In genomic region chr3:186965141-186965879, GRCh38 we compare ENCODE assay signal across 8 cellular contexts. TPM values are rescaled to one million over a fixed set of nuclear protein-coding genes. Genes with fewer than 3 reads are reported as not detected.
DNase-seq lines count a peak whose midpoint lies in the region; ATAC-seq, FAIRE-seq and TF ChIP-seq lines count a peak whose summit lies in the region.
"Had no signal": no experiment of that assay in that cellular context is flagged by ENCODE, and none has a peak within 500 bp of the region (broad histone marks: within the 10 kb centered on the region; RNA-seq: fewer than 3 reads in every experiment).

No MANE protein-coding gene starts in this region.

- intact Hi-C loops in aorta (cut with DNase I): no loop called here

- no peak overlapping the region; a peak in 1 of 7 replicates for H3K9ac ChIP-seq in H1 (replicated peaks in 1 of 4; ENCODE audit: extremely low read depth in 1 of 4, low read depth in 3 of 4, low read length in 3 of 4)

- 49% methylated on average over 10 of the region's 10 CpGs; no CpG with 5 or more reads in 1 of the 2 experiments for WGBS in H1 (ENCODE audit: extremely low coverage in 1 of 2, insufficient coverage in 1 of 2, insufficient read length in 1 of 2, insufficient replicate concordance in 2 of 2, low coverage in 1 of 2, low lambda C conversion rate in 2 of 2, missing lambda C conversion rate in 1 of 2), 2 experiments
- whole genome bisulfite sequencing in aorta, 2 donors: 80 to 87% methylated on average over 10 of the region's 10 CpGs

- peak overlapping the region; percentile 78; the same call in 1 of the 2 replicates for H2BK12ac ChIP-seq in H1 (ENCODE audit: low read depth, low read length)

- no peak for TF ChIP-seq EP300 in H1 (IDR thresholded peaks at IDR 0.05; ENCODE audit: borderline replicate concordance in 1 of 2, low read depth in 2 of 2, low read length in 2 of 2)

- H3K27me3 Mint-ChIP-seq in stimulated activated memory B cell treated with anti-CD40 and anti-IgM and Interleukin-4, amounts not matched to agents 10 μg/mL and 1 μg/mL and 100 μg/mL, for 72 hours: no peaks in the 10 kb centered on the region

- no peak for TF ChIP-seq RAD21 in H1 (IDR thresholded peaks at IDR 0.05 in 1 of 2, conservative IDR thresholded peaks at IDR 0.05 in 1 of 2; ENCODE audit: low read depth in 2 of 2, low read length in 2 of 2)

- no peak overlapping the region for H2BK120ac ChIP-seq in H1 (replicated peaks; ENCODE audit: low read depth, low read length)

- H3K4me3 Mint-ChIP-seq in stimulated activated memory B cell treated with anti-CD40 and anti-IgM and Interleukin-4, amounts not matched to agents 10 μg/mL and 1 μg/mL and 100 μg/mL, for 72 hours: no peak overlapping the region

- H3K4me1 ChIP-seq in H1 (replicated peaks in 1 of 4; ENCODE audit: control insufficient read depth in 3 of 4, insufficient read depth in 4 of 4, low read length in 3 of 4) (peaks cover 20 to 36% (median 28%) of the 10 kb centered on the region in 4 experiments), aorta (ENCODE audit: control insufficient read depth in 1 of 2, insufficient read depth in 2 of 2, low read length in 2 of 2) (no peaks in the 10 kb centered on the region)

- no peaks in the 10 kb centered on the region for H3K27me3 ChIP-seq in H1 (replicated peaks in 1 of 4; ENCODE audit: control insufficient read depth in 3 of 4, extremely low read depth in 1 of 4, insufficient read depth in 3 of 4, low read length in 3 of 4)
- no peaks in the 10 kb centered on the region for H3K27me3 ChIP-seq in aorta (ENCODE audit: control insufficient read depth in 1 of 2, insufficient read depth in 2 of 2, low read length in 1 of 2)

- ATAC-seq in GM18868 (IDR thresholded peaks at IDR 0.05; ENCODE audit: unreplicated experiment) (peak; percentile 82), HG02973 (IDR thresholded peaks at IDR 0.05; ENCODE audit: unreplicated experiment) (peak; percentile 52), aorta (ENCODE audit: low FRiP score) (no peak)
- peak; percentile 24 for ATAC-seq in stimulated activated memory B cell treated with anti-CD40 and anti-IgM and Interleukin-4, amounts not matched to agents 10 μg/mL and 1 μg/mL and 100 μg/mL, for 72 hours

- peak; percentile 7 for FAIRE-seq in H1 (lab: Jason Lieb, UNC)

- 0 out of 2 replicates have a peak overlapping the region, but pooled peaks have one; percentile 47 for H2BK15ac ChIP-seq in H1 (ENCODE audit: low read length)

- H3K27ac ChIP-seq in H1 (ENCODE audit: low read depth, low read length) (peak overlapping the region; percentile 64), aorta (ENCODE audit: low read depth in 1 of 2, low read length in 2 of 2) (peak overlapping the region in 1 of 2 donors; percentile 14)

- H4K20me1 ChIP-seq in H1 (replicated peaks in 1 of 2; ENCODE audit: control insufficient read depth in 1 of 2, insufficient read depth in 2 of 2, low read length in 2 of 2): peaks cover 0 to 2% of the 10 kb centered on the region in 2 experiments

- no peak overlapping the region for H2AFZ ChIP-seq in H1 (ENCODE audit: low read length)

- H4K91ac ChIP-seq in H1 (replicated peaks; ENCODE audit: insufficient read length, low read length): peak overlapping the region; percentile 2

- POLR2A ChIA-PET in H1 (lab: Charles Lee; ENCODE audit: partially characterized antibody): interaction anchor here (0.7 to 2.5 kb wide), 8 partner anchors 7 to 180 kb away, joined by 3 to 7 read pairs (median 4); no protein-coding TSS in a partner anchor

- H3K36me3 Mint-ChIP-seq in stimulated activated memory B cell treated with anti-CD40 and anti-IgM and Interleukin-4, amounts not matched to agents 10 μg/mL and 1 μg/mL and 100 μg/mL, for 72 hours: peaks cover 36% of the 10 kb centered on the region

- no peak overlapping the region for H3K23ac ChIP-seq in H1 (ENCODE audit: insufficient read length)

- no peak overlapping the region for H3K4ac ChIP-seq in H1 (replicated peaks; ENCODE audit: insufficient read length, low read depth, low read length)

- peak overlapping the region; percentile 68 for H3K18ac ChIP-seq in H1 (ENCODE audit: extremely low read depth, low read length)

- peak overlapping the region; percentile 15; the same call in 1 of the 2 replicates for H2BK20ac ChIP-seq in H1 (ENCODE audit: low read length)

- no peak overlapping the region for H3K14ac ChIP-seq in H1 (ENCODE audit: insufficient read length)

- peak overlapping the region; percentile 90 for H2BK5ac ChIP-seq in H1 (ENCODE audit: low read depth, low read length)

- no peaks in the 10 kb centered on the region for H3K23me2 ChIP-seq in H1 (ENCODE audit: low read depth, low read length)

- H3K4me3 ChIP-seq in H1 (ENCODE audit: extremely low read depth in 1 of 4, insufficient read depth in 2 of 4, low read depth in 3 of 4, low read length in 4 of 4) (peak overlapping the region in 2 of 4 experiments; percentile 7 to 18; a peak in 3 of 8 replicates), aorta (ENCODE audit: low read length in 2 of 2) (no peak overlapping the region)

- peaks cover 6 to 50% of the 10 kb centered on the region in 2 experiments; a peak in 3 of 4 replicates for H3K79me2 ChIP-seq in H1 (ENCODE audit: control insufficient read depth in 1 of 2, insufficient read depth in 2 of 2, low read length in 2 of 2)

- H3K79me1 ChIP-seq in H1 (ENCODE audit: low read depth, low read length): peaks cover 10% of the 10 kb centered on the region

- H3K4me1 Mint-ChIP-seq in stimulated activated memory B cell treated with anti-CD40 and anti-IgM and Interleukin-4, amounts not matched to agents 10 μg/mL and 1 μg/mL and 100 μg/mL, for 72 hours: peaks cover 54% of the 10 kb centered on the region

- TF ChIP-seq POLR2A in H1 (IDR thresholded peaks at IDR 0.05; ENCODE audit: control extremely low read depth in 1 of 2, low read depth in 2 of 2, low read length in 2 of 2): no peak

- no peak overlapping the region for H3K56ac ChIP-seq in H1 (replicated peaks; ENCODE audit: insufficient read length, low read depth, low read length)

- H3K27ac Mint-ChIP-seq in stimulated activated memory B cell treated with anti-CD40 and anti-IgM and Interleukin-4, amounts not matched to agents 10 μg/mL and 1 μg/mL and 100 μg/mL, for 72 hours: peak overlapping the region; percentile 81

- no peak overlapping the region for H4K5ac ChIP-seq in H1 (ENCODE audit: insufficient read length, low read depth, low read length)

- 0 out of 2 replicates have a peak overlapping the region, but pooled peaks have one; percentile 56 for H2AK5ac ChIP-seq in H1 (ENCODE audit: low read depth, low read length)

- H3K9me3 ChIP-seq in H1 (ENCODE audit: insufficient read depth in 2 of 2, low read depth in 1 of 2, low read length in 1 of 2) (no peaks in the 10 kb centered on the region), aorta (ENCODE audit: control insufficient read depth, low read length) (no peaks in the 10 kb centered on the region)

- peak overlapping the region; percentile 25 to 51; a peak in 3 of 4 replicates for H3K4me2 ChIP-seq in H1 (ENCODE audit: insufficient read depth in 1 of 2, low read depth in 2 of 2, low read length in 2 of 2)

- no peaks in the 10 kb centered on the region for H3K9me3 Mint-ChIP-seq in stimulated activated memory B cell treated with anti-CD40 and anti-IgM and Interleukin-4, amounts not matched to agents 10 μg/mL and 1 μg/mL and 100 μg/mL, for 72 hours

- DNase-seq in H1 (ENCODE audit: low read depth in 1 of 2, low spot score in 2 of 2) (no peak), OCI-M2 (lab: John Stamatoyannopoulos, UW; ENCODE audit: unreplicated experiment) (no peak), DMS79 (lab: John Stamatoyannopoulos, UW) (no peak), aorta (no peak)
- DNase-seq: MV-4-11 had no signal

- CTCF ChIA-PET in H1 (lab: Charles Lee; ENCODE audit: partially characterized antibody): interaction anchor here (0.9 to 2.7 kb wide), 9 partner anchors 10 to 348 kb away, joined by 3 to 10 read pairs (median 3); no protein-coding TSS in a partner anchor

- H4K8ac ChIP-seq in H1 (ENCODE audit: extremely low read depth, insufficient read depth, low read length): no peak overlapping the region

- no peak for TF ChIP-seq CTCF in H1 (IDR thresholded peaks at IDR 0.05; ENCODE audit: control extremely low read depth in 1 of 3, insufficient read depth in 1 of 3, low read depth in 1 of 3, low read length in 3 of 3)

- H3K36me3 ChIP-seq in H1 (ENCODE audit: control insufficient read depth in 2 of 4, insufficient read depth in 4 of 4, low read length in 3 of 4) (peaks cover 0 to 40% (median 5%) of the 10 kb centered on the region in 4 experiments; a peak in 5 of 8 replicates), aorta (ENCODE audit: control insufficient read depth in 1 of 2, insufficient read depth in 2 of 2, low read length in 1 of 2) (no peaks in the 10 kb centered on the region)

TF ChIP-seq in H1, 55 proteins besides CTCF, POLR2A, EP300 and RAD21:
- TF ChIP-seq TCF12 (IDR thresholded peaks at IDR 0.05; ENCODE audit: low read depth, low read length): peak; percentile 79; the same call in 1 of the 2 replicates
- no peak for TF ChIP-seq BCL11A (IDR thresholded peaks at IDR 0.05; ENCODE audit: low read depth in 2 of 2, low read length in 2 of 2)
TF ChIP-seq in H1: peak in this region for 1.

RNA-seq across cellular contexts. Expression of gene ST6GAL1, which starts 35.0 kb away (rescaled TPM):
- 75.9 and 80.9 TPM in 2 replicates for total RNA-seq in H1 (2021; fragmentation: NEBNext Ultra II Directional; extraction: Animal tissue kit (Norgen Biotek cat#: 25700))
- 41.8 and 62.8 TPM in 2 replicates for polyA plus RNA-seq in H1 (2011; rRNA removed)
- 46.7 TPM for polyA plus RNA-seq in H1 (2011; cell fraction: cytosol; rRNA removed)
- polyA plus RNA-seq in H1 (2011; cell fraction: nucleus; rRNA removed): 45.9 TPM
- polyA plus RNA-seq in H1 (2012, experiment 1 of 2): 52.3 to 63.2 TPM (median 56.4 TPM) in 4 replicates
- polyA plus RNA-seq in H1 (2012, experiment 2 of 2): 24.9 TPM
- polyA plus RNA-seq in H1 (2013, experiment 1 of 2): 76.2 TPM
- 85.7 TPM for polyA plus RNA-seq in H1 (2013, experiment 2 of 2)
- polyA minus RNA-seq in H1 (2011; rRNA and poly(A)+ RNA removed): 159 and 242 TPM in 2 replicates
- 60.2 TPM for polyA minus RNA-seq in H1 (2011; cell fraction: cytosol; rRNA and poly(A)+ RNA removed)
- 99.7 TPM for polyA minus RNA-seq in H1 (2011; cell fraction: nucleus; rRNA and poly(A)+ RNA removed)
- total RNA-seq in aorta: 100 to 1,000 TPM in 1 of 2 donors, 10 to 100 TPM in 1; 80.3 to 140 TPM
- polyA plus RNA-seq in aorta: 10 to 100 TPM; 11.8 to 20.5 TPM
